In genomic region chr14:35341454-35342159, GRCh38 we compare ENCODE assay signal across 7 cellular contexts. TPM values are rescaled to one million over a fixed set of nuclear protein-coding genes. Genes with fewer than 3 reads are reported as not detected.
DNase-seq lines count a peak whose midpoint lies in the region; TF ChIP-seq lines count a peak whose summit lies in the region.

No MANE protein-coding gene starts in this region.

- H3K27me3 ChIP-seq in SJSA1 (replicated peaks) (no peaks in the 10 kb centered on the region), liver (ENCODE audit: control insufficient read depth in 4 of 4, insufficient read depth in 4 of 4, low read length in 3 of 4) (no peaks in the 10 kb centered on the region), stomach (no peaks in the 10 kb centered on the region), brain microvascular endothelial cell (replicated peaks) (no peaks in the 10 kb centered on the region)

- peak; percentile 82 for DNase-seq in EL
- DNase-seq in Kasumi-1 (lab: John Stamatoyannopoulos, UW): peak; percentile 51 to 64
- peak; percentile 81 to 90 for DNase-seq in SJSA1 (ENCODE audit: low read depth in 1 of 2, low spot score in 2 of 2)
- DNase-seq in stomach: peak; percentile 99
- DNase-seq in brain microvascular endothelial cell: no peak

- no peaks in the 10 kb centered on the region for H3K9me3 ChIP-seq in SJSA1 (replicated peaks)
- no peaks in the 10 kb centered on the region for H3K9me3 ChIP-seq in liver (ENCODE audit: control insufficient read depth in 4 of 4, low read length in 3 of 4)
- H3K9me3 ChIP-seq in stomach: no peaks in the 10 kb centered on the region

- no peaks in the 10 kb centered on the region for H3K27me3 Mint-ChIP-seq in dendritic cell treated with granulocyte-macrophage colony-stimulating factor and Interleukin-4, amounts not matched to agents 40 ng/mL and 50 ng/mL, for 4 days

- no peaks in the 10 kb centered on the region for H3K9me3 Mint-ChIP-seq in dendritic cell treated with granulocyte-macrophage colony-stimulating factor and Interleukin-4, amounts not matched to agents 40 ng/mL and 50 ng/mL, for 4 days

- peak overlapping the region; percentile 97 for H3K27ac Mint-ChIP-seq in dendritic cell treated with granulocyte-macrophage colony-stimulating factor and Interleukin-4, amounts not matched to agents 40 ng/mL and 50 ng/mL, for 4 days

- peak overlapping the region; percentile 75 for H3K4me3 Mint-ChIP-seq in dendritic cell treated with granulocyte-macrophage colony-stimulating factor and Interleukin-4, amounts not matched to agents 40 ng/mL and 50 ng/mL, for 4 days

- no peak overlapping the region for H3K4me3 ChIP-seq in SJSA1
- H3K4me3 ChIP-seq in liver (ENCODE audit: low read depth in 1 of 3, low read length in 3 of 3): peak overlapping the region in 1 of 3 donors; percentile 32
- H3K4me3 ChIP-seq in stomach: peak overlapping the region; percentile 17 to 31 (median 30)
- H3K4me3 ChIP-seq in brain microvascular endothelial cell (ENCODE audit: low read depth, low read length): no peak overlapping the region

- peaks cover 18% of the 10 kb centered on the region for H3K4me1 ChIP-seq in SJSA1 (replicated peaks)
- H3K4me1 ChIP-seq in liver (ENCODE audit: control insufficient read depth in 4 of 4, insufficient read depth in 4 of 4, low read length in 3 of 4): peaks cover 34 to 67% (median 55%) of the 10 kb centered on the region in 4 donors
- peaks cover 45 to 74% (median 67%) of the 10 kb centered on the region in 4 donors for H3K4me1 ChIP-seq in stomach

- TF ChIP-seq EP300 in stomach (IDR thresholded peaks at IDR 0.05): no peak

- no peaks in the 10 kb centered on the region for H3K36me3 Mint-ChIP-seq in dendritic cell treated with granulocyte-macrophage colony-stimulating factor and Interleukin-4, amounts not matched to agents 40 ng/mL and 50 ng/mL, for 4 days (ENCODE audit: low read depth)

- intact Hi-C loops in dendritic cell treated with granulocyte-macrophage colony-stimulating factor and Interleukin-4, amounts not matched to agents 40 ng/mL and 50 ng/mL, for 4 days (cut with micrococcal nuclease): loop anchor here (1.0 to 10.0 kb wide), 2 partner anchors 11 to 47 kb away; partner anchors contain the start of gene PSMA6
- intact Hi-C loops in stomach (cut with DNase I; ENCODE audit: low total_unique reads): no loop called here

- TF ChIP-seq RAD21 in liver (IDR thresholded peaks at IDR 0.05): peak; percentile 34 to 72

- H3K9ac ChIP-seq in liver (ENCODE audit: low read depth in 1 of 2, low read length in 2 of 2): peak overlapping the region; percentile 29 to 55

- H3K36me3 ChIP-seq in SJSA1 (no peaks in the 10 kb centered on the region), liver (ENCODE audit: control insufficient read depth in 4 of 4, insufficient read depth in 3 of 4, low read depth in 1 of 4, low read length in 3 of 4) (no peaks in the 10 kb centered on the region), stomach (no peaks in the 10 kb centered on the region), brain microvascular endothelial cell (replicated peaks) (no peaks in the 10 kb centered on the region)

- H3K27ac ChIP-seq in SJSA1 (peak overlapping the region; percentile 13; the same call in 1 of the 2 replicates), liver (ENCODE audit: low read depth in 1 of 2, low read length in 2 of 2) (peak overlapping the region; percentile 91 to 96), stomach (peak overlapping the region; percentile 88 to 96 (median 93)), brain microvascular endothelial cell (no peak overlapping the region)

- WGBS in liver: 9% methylated on average over 17 of the region's 17 CpGs
- 7 to 16% (median 11%) methylated on average over 14 to 17 of the region's 17 CpGs for WGBS in stomach, 5 donors

- TF ChIP-seq CTCF in liver (IDR thresholded peaks at IDR 0.05; ENCODE audit: low read depth, low read length, missing input control) (no peak), stomach (IDR thresholded peaks at IDR 0.05) (no peak), brain microvascular endothelial cell (IDR thresholded peaks at IDR 0.05; ENCODE audit: low read depth, low read length, missing control alignments) (no peak)

- TF ChIP-seq POLR2A in stomach (IDR thresholded peaks at IDR 0.05): no peak

- peaks cover 75% of the 10 kb centered on the region for H3K4me1 Mint-ChIP-seq in dendritic cell treated with granulocyte-macrophage colony-stimulating factor and Interleukin-4, amounts not matched to agents 40 ng/mL and 50 ng/mL, for 4 days (ENCODE audit: low read depth)

- in situ Hi-C loops in brain microvascular endothelial cell (cut with HindIII; ENCODE audit: low pct_ligation_motif_present, low sequenced_read_pairs): no loop called here

TF ChIP-seq in liver, 16 proteins besides CTCF, POLR2A, EP300 and RAD21:
- TF ChIP-seq GABPA (IDR thresholded peaks at IDR 0.05 in 1 of 2, conservative IDR thresholded peaks at IDR 0.05 in 1 of 2) (peak in 1 of 2 donors; percentile 43), NR2F2 (IDR thresholded peaks at IDR 0.05) (peak; percentile 79), HNF4G (IDR thresholded peaks at IDR 0.05) (no peak), EGR1 (IDR thresholded peaks at IDR 0.05; ENCODE audit: low read depth in 2 of 2) (peak; percentile 36 to 46), JUND (IDR thresholded peaks at IDR 0.05) (peak; percentile 38 to 70), HNF4A (conservative IDR thresholded peaks at IDR 0.05) (peak; percentile 75 to 79), RXRA (IDR thresholded peaks at IDR 0.05) (peak; percentile 94 to 96), MAX (IDR thresholded peaks at IDR 0.05) (peak; percentile 74), FOXA1 (IDR thresholded peaks at IDR 0.05) (peak; percentile 61), REST (IDR thresholded peaks at IDR 0.05) (peak; percentile 86), YY1 (IDR thresholded peaks at IDR 0.05) (peak; percentile 74), SP1 (IDR thresholded peaks at IDR 0.05) (peak; percentile 91), FOXA2 (IDR thresholded peaks at IDR 0.05) (peak; percentile 62), TAF1 (conservative IDR thresholded peaks at IDR 0.05) (peak; percentile 51), ZBTB33 (IDR thresholded peaks at IDR 0.05) (peak; percentile 53), ATF3 (IDR thresholded peaks at IDR 0.05) (peak; percentile 16)

RNA-seq across cellular contexts. Expression of gene PSMA6, which starts 49.4 kb away (rescaled TPM):
- 306 and 325 TPM in 2 replicates for total RNA-seq in SJSA1 (2014; rRNA removed; shearing (Covaris generic))
- total RNA-seq in liver (100 to 1,000 TPM in 1 of 2 donors, 10 to 100 TPM in 1; 91.5 to 106 TPM), stomach (100 to 1,000 TPM in 2 of 5 donors, 10 to 100 TPM in 3; 10.7 to 178 (median 62.7) TPM)
- polyA plus RNA-seq in liver (100 to 1,000 TPM in 1 of 2 donors, 10 to 100 TPM in 1; 87.5 to 151 TPM), stomach (100 to 1,000 TPM; 167 to 202 (median 167) TPM)

Comparison
In these comparisons a context has a peak if more than half of its experiments do, and no peak if none do; other contexts are left out.
1. H3K4me3 ChIP-seq: peak in stomach (4 of 4); none in SJSA1 (single experiment) and brain microvascular endothelial cell (single experiment).